ENCODE assay signal across 39 cellular contexts in the genomic region with DNA sequence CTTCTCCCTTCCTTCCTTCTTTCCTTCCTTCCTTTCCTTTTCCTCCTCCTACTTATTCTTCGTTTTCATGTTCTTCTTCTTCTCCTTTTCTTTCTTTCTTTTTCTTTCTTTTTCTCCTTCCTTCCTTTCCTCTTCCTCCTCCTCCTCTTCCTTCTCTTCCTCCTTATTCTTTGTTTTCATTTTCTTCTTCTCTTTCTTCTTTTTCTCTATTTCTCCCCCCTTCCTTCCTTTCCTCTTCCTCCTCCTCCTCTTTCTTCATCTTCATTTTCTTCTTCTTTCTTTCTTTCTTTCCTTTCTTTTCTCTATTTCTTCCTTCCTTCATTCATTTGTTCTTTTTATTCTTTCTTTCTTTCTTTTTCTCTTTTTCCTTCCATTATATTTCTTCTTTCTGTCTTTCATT.
"Had no signal": no experiment of that assay in that cellular context is flagged by ENCODE, and none has a peak within 500 bp of the region (broad histone marks: within the 10 kb centered on the region; RNA-seq: fewer than 3 reads in every experiment).

No MANE protein-coding gene starts in this region.

- FAIRE-seq: astrocyte, bronchial epithelial cell, TTC549 had no signal

- H3K27me3 Mint-ChIP-seq: activated B cell treated with CpG ODN at 0.5 μM for 24 hours; activated CD4-positive, alpha-beta T cell treated with anti-CD3 and anti-CD28 coated beads, Interleukin-2, amount 10 ng/mL, durations not matched to agents 24 days and 14 days; central memory CD8-positive, alpha-beta T cell had no signal

- DNase-seq: activated B cell treated with CpG ODN at 0.5 μM for 24 hours; activated CD4-positive, alpha-beta memory T cell treated with anti-CD3 and anti-CD28 coated beads for 36 hours; activated CD4-positive, alpha-beta T cell treated with anti-CD3 and anti-CD28 coated beads for 4 hours; activated CD4-positive, alpha-beta T cell treated with anti-CD3 and anti-CD28 coated beads, Interleukin-2, amount 10 ng/mL, durations not matched to agents 24 days and 14 days; activated CD4-positive, alpha-beta T cell treated with anti-CD3 and anti-CD28 coated beads, Interleukin-2, amount 50 U/mL, for 1 hour; activated CD4-positive, alpha-beta T cell treated with anti-CD3 and anti-CD28 coated beads, Interleukin-2, amount 50 U/mL, for 4 hours; activated CD4-positive, CD25-positive, alpha-beta regulatory T cell treated with anti-CD3 and anti-CD28 coated beads, Interleukin-2, amount 50 U/mL, for 72 hours; activated CD8-positive, alpha-beta memory T cell treated with anti-CD3 and anti-CD28 coated beads, Interleukin-2, amount 50 U/mL, for 4 hours; activated CD8-positive, alpha-beta T cell treated with anti-CD3 and anti-CD28 coated beads for 36 hours; activated effector memory CD4-positive, alpha-beta T cell treated with anti-CD3 and anti-CD28 coated beads, Interleukin-2, amount 50 U/mL, for 16 hours; activated gamma-delta T cell treated with Interleukin-2 at 50 U/mL for 16 hours; activated naive CD4-positive, alpha-beta T cell; activated naive CD4-positive, alpha-beta T cell treated with anti-CD3 and anti-CD28 coated beads for 36 hours; activated naive CD4-positive, alpha-beta T cell treated with anti-CD3 and anti-CD28 coated beads, Interleukin-2, amount 50 U/mL, for 16 hours; activated naive CD8-positive, alpha-beta T cell treated with anti-CD3 and anti-CD28 coated beads for 36 hours; activated T-cell treated with anti-CD3 and anti-CD28 coated beads for 4 hours; activated T-cell treated with anti-CD3 and anti-CD28 coated beads, Interleukin-2, amount 50 U/mL, for 1 hour; activated T-cell treated with anti-CD3 and anti-CD28 coated beads, Interleukin-2, amount 50 U/mL, for 4 hours; activated T-cell treated with anti-CD3 and anti-CD28 coated beads, Interleukin-2, amount 50 U/mL, for 72 hours; adrenal gland; amniotic stem cell; aorta; body of pancreas; brain microvascular endothelial cell; caudate nucleus; cerebellar nuclear complex; T-helper 2 cell; T-helper 9 cell had no signal

- H3K4me1 ChIP-seq: adrenal gland, body of pancreas had no signal

- H3K27me3 ChIP-seq: adrenal gland, body of pancreas, brain microvascular endothelial cell, cardiac muscle cell had no signal

- H3K4me1 Mint-ChIP-seq: activated B cell treated with CpG ODN at 0.5 μM for 24 hours; activated CD4-positive, alpha-beta T cell treated with anti-CD3 and anti-CD28 coated beads, Interleukin-2, amount 10 ng/mL, durations not matched to agents 24 days and 14 days; activated naive CD8-positive, alpha-beta T cell treated with anti-CD3 and anti-CD28 coated beads for 36 hours; activated T-helper 17 cell treated with anti-CD3 and anti-CD28 coated beads, Interleukin-2, amount 50 U/mL, for 72 hours; central memory CD8-positive, alpha-beta T cell had no signal

- H3K36me3 ChIP-seq: adrenal gland, brain microvascular endothelial cell, cardiac muscle cell had no signal

- H3K9me3 ChIP-seq: adrenal gland, body of pancreas had no signal

- H3K4me3 Mint-ChIP-seq: activated B cell treated with CpG ODN at 0.5 μM for 24 hours; activated CD4-positive, alpha-beta memory T cell treated with anti-CD3 and anti-CD28 coated beads for 36 hours; activated CD4-positive, alpha-beta T cell treated with anti-CD3 and anti-CD28 coated beads, Interleukin-2, amount 10 ng/mL, durations not matched to agents 24 days and 14 days; activated CD8-positive, alpha-beta T cell treated with anti-CD3 and anti-CD28 coated beads for 36 hours; activated naive CD4-positive, alpha-beta T cell treated with anti-CD3 and anti-CD28 coated beads for 36 hours; activated naive CD8-positive, alpha-beta T cell treated with anti-CD3 and anti-CD28 coated beads for 36 hours; activated T-cell treated with anti-CD3 and anti-CD28 coated beads, Interleukin-2, amount 50 U/mL, for 4 hours; activated T-cell treated with anti-CD3 and anti-CD28 coated beads, Interleukin-2, amount 50 U/mL, for 72 hours; activated T-helper 1 cell treated with anti-CD3 and anti-CD28 coated beads, Interleukin-12 subunit alpha, Interleukin-12 subunit beta, Interleukin-2, Interleukin-4 antibody, amounts not matched to agents 30 ng/mL and 10 ng/mL and 1 ng/mL, durations not matched to agents 14 hours and 24 hours and 36 hours; activated T-helper 17 cell treated with anti-CD3 and anti-CD28 coated beads, Interleukin-2, amount 50 U/mL, for 72 hours; central memory CD8-positive, alpha-beta T cell; T-helper 1 cell treated with Interleukin-12 subunit alpha and Interleukin-12 subunit beta and Interleukin-4 antibody, amounts not matched to agents 30 μg/mL and 1 μg/mL, for 36 hours; T-helper 2 cell treated with Interferon-gamma antibody and Interleukin-4, amounts not matched to agents 5 μg/mL and 100 μg/mL, for 36 hours had no signal

- H3K4me3 ChIP-seq: adrenal gland, body of pancreas, cardiac muscle cell had no signal

- H3K27ac Mint-ChIP-seq: activated B cell treated with CpG ODN at 0.5 μM for 24 hours; activated CD4-positive, alpha-beta memory T cell treated with anti-CD3 and anti-CD28 coated beads for 36 hours; activated CD4-positive, alpha-beta T cell treated with anti-CD3 and anti-CD28 coated beads, Interleukin-2, amount 10 ng/mL, durations not matched to agents 24 days and 14 days; activated CD8-positive, alpha-beta T cell treated with anti-CD3 and anti-CD28 coated beads for 36 hours; activated naive CD4-positive, alpha-beta T cell treated with anti-CD3 and anti-CD28 coated beads for 36 hours; activated naive CD8-positive, alpha-beta T cell treated with anti-CD3 and anti-CD28 coated beads for 36 hours; activated T-cell treated with anti-CD3 and anti-CD28 coated beads, Interleukin-2, amount 50 U/mL, for 72 hours; activated T-helper 1 cell treated with anti-CD3 and anti-CD28 coated beads, Interleukin-12 subunit alpha, Interleukin-12 subunit beta, Interleukin-2, Interleukin-4 antibody, amounts not matched to agents 30 ng/mL and 10 ng/mL and 1 ng/mL, durations not matched to agents 14 hours and 24 hours and 36 hours; activated T-helper 17 cell treated with anti-CD3 and anti-CD28 coated beads, Interleukin-2, amount 50 U/mL, for 72 hours; T-helper 1 cell treated with Interleukin-12 subunit alpha and Interleukin-12 subunit beta and Interleukin-4 antibody, amounts not matched to agents 30 μg/mL and 1 μg/mL, for 36 hours; T-helper 2 cell treated with Interferon-gamma antibody and Interleukin-4, amounts not matched to agents 5 μg/mL and 100 μg/mL, for 36 hours had no signal

- H3K27ac ChIP-seq: adrenal gland, body of pancreas, brain microvascular endothelial cell, cardiac muscle cell, VCaP had no signal

- H3K36me3 Mint-ChIP-seq: activated CD4-positive, alpha-beta memory T cell treated with anti-CD3 and anti-CD28 coated beads for 36 hours; activated naive CD4-positive, alpha-beta T cell treated with anti-CD3 and anti-CD28 coated beads, Interleukin-2, amount 50 U/mL, for 72 hours; activated naive CD8-positive, alpha-beta T cell treated with anti-CD3 and anti-CD28 coated beads for 36 hours had no signal

- H3K9me3 Mint-ChIP-seq: activated B cell treated with CpG ODN at 0.5 μM for 24 hours; activated CD4-positive, alpha-beta memory T cell treated with anti-CD3 and anti-CD28 coated beads for 36 hours; activated CD4-positive, alpha-beta T cell treated with anti-CD3 and anti-CD28 coated beads, Interleukin-2, amount 10 ng/mL, durations not matched to agents 24 days and 14 days; activated CD8-positive, alpha-beta T cell treated with anti-CD3 and anti-CD28 coated beads for 36 hours; activated naive CD4-positive, alpha-beta T cell treated with anti-CD3 and anti-CD28 coated beads for 36 hours; activated T-helper 1 cell treated with anti-CD3 and anti-CD28 coated beads, Interleukin-12 subunit alpha, Interleukin-12 subunit beta, Interleukin-2, Interleukin-4 antibody, amounts not matched to agents 30 ng/mL and 10 ng/mL and 1 ng/mL, durations not matched to agents 14 hours and 24 hours and 36 hours; activated T-helper 17 cell treated with anti-CD3 and anti-CD28 coated beads, Interleukin-2, amount 50 U/mL, for 72 hours; T-helper 1 cell treated with Interleukin-12 subunit alpha and Interleukin-12 subunit beta and Interleukin-4 antibody, amounts not matched to agents 30 μg/mL and 1 μg/mL, for 36 hours; T-helper 2 cell treated with Interferon-gamma antibody and Interleukin-4, amounts not matched to agents 5 μg/mL and 100 μg/mL, for 36 hours had no signal

- ATAC-seq: activated CD8-positive, alpha-beta T cell treated with anti-CD3 and anti-CD28 coated beads for 36 hours; activated naive CD4-positive, alpha-beta T cell treated with anti-CD3 and anti-CD28 coated beads, Interleukin-2, amount 50 U/mL, for 72 hours; activated T-cell treated with anti-CD3 and anti-CD28 coated beads, Interleukin-2, amount 50 U/mL, for 4 hours; activated T-cell treated with anti-CD3 and anti-CD28 coated beads, Interleukin-2, amount 50 U/mL, for 72 hours; activated T-helper 17 cell treated with anti-CD3 and anti-CD28 coated beads, Interleukin-2, amount 50 U/mL, for 72 hours; body of pancreas had no signal
